8 cellular contexts compared by ENCODE assay signal in the genomic region with DNA sequence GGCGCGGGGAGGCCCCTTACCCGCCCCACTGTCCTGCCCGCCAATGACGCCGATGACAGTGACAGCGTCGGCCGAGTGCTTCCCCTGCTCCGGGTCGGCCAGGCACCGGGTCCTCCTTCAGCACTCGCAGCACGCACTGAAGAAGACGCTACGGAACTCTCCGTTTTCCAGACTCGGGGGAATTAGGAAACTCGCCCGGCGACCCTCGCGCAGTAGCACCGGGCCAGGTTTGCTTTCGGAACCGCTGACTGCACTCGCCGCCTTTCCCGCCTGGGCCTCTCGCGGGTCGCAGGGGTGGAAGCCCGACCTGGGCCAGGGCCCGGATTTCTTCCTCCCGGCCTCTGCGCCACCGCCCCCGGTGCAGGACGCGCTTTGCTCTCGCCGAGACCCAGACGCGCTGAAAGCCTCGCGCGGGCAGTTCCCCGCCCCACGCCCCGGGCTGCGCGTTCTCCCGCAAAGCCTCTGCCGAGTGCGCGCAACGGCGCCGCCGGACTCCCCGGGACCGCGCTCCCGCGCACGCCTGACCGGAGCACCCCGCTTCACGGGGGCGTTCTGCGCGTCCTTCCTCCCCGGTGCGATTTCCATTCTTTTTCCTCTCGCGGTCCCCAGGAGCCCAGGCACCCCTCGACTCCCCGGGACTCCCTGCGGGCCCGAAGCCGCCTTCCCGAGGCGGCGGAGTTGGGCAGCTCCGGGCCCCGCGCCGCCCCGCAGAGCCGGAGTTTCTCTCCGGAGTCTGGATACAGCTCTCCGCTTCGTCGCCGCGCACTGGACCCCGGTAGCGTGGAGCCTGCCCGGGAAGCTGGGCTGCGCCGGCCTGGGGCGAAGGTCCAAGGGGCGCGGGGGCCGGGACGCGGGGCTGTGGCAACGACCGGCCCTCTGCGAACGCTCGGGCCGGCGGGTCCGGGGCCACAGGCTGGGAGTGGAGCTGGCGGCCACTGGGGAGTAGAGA. TPM values are rescaled to one million over a fixed set of nuclear protein-coding genes. Genes with fewer than 3 reads are reported as not detected.
DNase-seq lines count a peak whose midpoint lies in the region; ATAC-seq and TF ChIP-seq lines count a peak whose summit lies in the region.
"Not testable (repeated sequence)": the region's sequence is repeated elsewhere in the genome, so short reads cannot be mapped to it uniquely, and the experiment has no call there.

No MANE protein-coding gene starts in this region.

- H3K4me1 ChIP-seq in CD4-positive, alpha-beta memory T cell (ENCODE audit: insufficient read depth, low read length); mucosa of stomach (ENCODE audit: control insufficient read depth, insufficient read depth, low read length): not testable (repeated sequence)
- peaks cover 21% of the 10 kb centered on the region for H3K4me1 ChIP-seq in body of pancreas

- not testable (repeated sequence) for TF ChIP-seq CTCF in WTC11 (IDR thresholded peaks at IDR 0.05); body of pancreas (IDR thresholded peaks at IDR 0.05)

- not testable (repeated sequence) for H3K27ac ChIP-seq in CD4-positive, alpha-beta memory T cell (ENCODE audit: low read depth, low read length); body of pancreas

- H3K4me3 ChIP-seq in CD4-positive, alpha-beta memory T cell (ENCODE audit: low read length in 2 of 2): peak overlapping the region in 1 of 2 donors; percentile 14
- H3K4me3 ChIP-seq in body of pancreas: peak overlapping the region in 1 of 2 donors; percentile 27
- H3K4me3 ChIP-seq in mucosa of stomach (ENCODE audit: low read length): peak overlapping the region; percentile 8

- not testable (repeated sequence) for H3K9me3 Mint-ChIP-seq in CD4-positive, alpha-beta memory T cell; WTC11

- H3K27me3 ChIP-seq in CD4-positive, alpha-beta memory T cell (ENCODE audit: insufficient read depth, low read length): not testable (repeated sequence)
- H3K27me3 ChIP-seq in body of pancreas (peaks cover 0 to 21% of the 10 kb centered on the region in 2 donors), mucosa of stomach (ENCODE audit: control insufficient read depth, insufficient read depth, low read length) (peaks cover 33% of the 10 kb centered on the region)

- peak overlapping the region in 7 of 8 donors; percentile 62 to 86 (median 69) for H3K4me3 Mint-ChIP-seq in CD4-positive, alpha-beta memory T cell
- H3K4me3 Mint-ChIP-seq in WTC11: peak overlapping the region; percentile 54

- not testable (repeated sequence) for H3K36me3 ChIP-seq in CD4-positive, alpha-beta memory T cell (ENCODE audit: insufficient read depth, low read length); body of pancreas (replicated peaks in 1 of 2; ENCODE audit: insufficient read depth in 1 of 2, low read depth in 2 of 2); mucosa of stomach (ENCODE audit: control insufficient read depth, insufficient read depth, low read length)

- peaks cover 4 to 23% (median 9%) of the 10 kb centered on the region in 4 donors for H3K4me1 Mint-ChIP-seq in CD4-positive, alpha-beta memory T cell
- H3K4me1 Mint-ChIP-seq in WTC11: not testable (repeated sequence)

- intact Hi-C loops in CD4-positive, alpha-beta memory T cell (cut with micrococcal nuclease); body of pancreas (cut with DNase I); Right ventricle myocardium inferior (cut with DNase I): not testable (repeated sequence)

- not testable (repeated sequence) for TF ChIP-seq POLR2A in body of pancreas (IDR thresholded peaks at IDR 0.05)

- WGBS in body of pancreas, 2 donors: 0 to 1% methylated on average over 11 to 98 of the region's 116 CpGs

- not testable (repeated sequence) for H3K9me3 ChIP-seq in CD4-positive, alpha-beta memory T cell (ENCODE audit: control insufficient read depth in 1 of 2, low read length in 2 of 2); body of pancreas; mucosa of stomach (ENCODE audit: control insufficient read depth, low read length)

- ATAC-seq in GM21367 (IDR thresholded peaks at IDR 0.05; ENCODE audit: unreplicated experiment) (peak; percentile 66), HG03432 (IDR thresholded peaks at IDR 0.05; ENCODE audit: unreplicated experiment) (peak; percentile 75), WTC11 (peak; percentile 77), body of pancreas (peak; percentile 42), Right ventricle myocardium inferior (peak; percentile 67)

- H3K36me3 Mint-ChIP-seq in CD4-positive, alpha-beta memory T cell; WTC11: not testable (repeated sequence)

- DNase-seq in CD4-positive, alpha-beta memory T cell: peak; percentile 20 to 63 (median 45)
- DNase-seq in WTC11 (ENCODE audit: low spot score): peak; percentile 38
- DNase-seq in body of pancreas: peak in 1 of 4 donors; percentile 20
- peak; percentile 84 for DNase-seq in Right ventricle myocardium inferior (ENCODE audit: missing footprints)
- DNase-seq in stimulated activated CD4-positive, alpha-beta T cell treated with anti-CD3 and anti-CD28 coated beads, Interleukin-4, amount 100 ng/mL, for 1 hour: peak; percentile 30

- POLR2A ChIA-PET in CD4-positive, alpha-beta memory T cell (lab: Charles Lee; ENCODE audit: partially characterized antibody); WTC11 (lab: Charles Lee): not testable (repeated sequence)

- peaks cover 5 to 27% of the 10 kb centered on the region in 2 donors for H3K27me3 Mint-ChIP-seq in CD4-positive, alpha-beta memory T cell
- H3K27me3 Mint-ChIP-seq in WTC11 (ENCODE audit: low read depth): peaks cover 90% of the 10 kb centered on the region

- peak overlapping the region in 1 of 7 donors; percentile 73 for H3K27ac Mint-ChIP-seq in CD4-positive, alpha-beta memory T cell
- H3K27ac Mint-ChIP-seq in WTC11: not testable (repeated sequence)

- H3K9ac ChIP-seq in mucosa of stomach (ENCODE audit: low read length): not testable (repeated sequence)

- CTCF ChIA-PET in CD4-positive, alpha-beta memory T cell (lab: Charles Lee; ENCODE audit: partially characterized antibody); WTC11 (lab: Charles Lee): not testable (repeated sequence)

TF ChIP-seq in WTC11, 78 proteins besides CTCF, POLR2A, EP300 and RAD21:
- 0 out of 2 replicates have a peak, but pooled peaks have one; percentile 12 for TF ChIP-seq ZNF423 (CRISPR knock-in tag; IDR thresholded peaks at IDR 0.05)

RNA-seq across cellular contexts. Expression of gene FOXD4L1, which starts 4.9 kb away (rescaled TPM):
- under 1 TPM; 0.42 to 0.52 TPM for total RNA-seq in CD4-positive, alpha-beta memory T cell
- polyA plus RNA-seq in CD4-positive, alpha-beta memory T cell: not detected
- total RNA-seq in WTC11 (2021) (0.09 TPM in 1 of 3 replicates, not detected in the others), body of pancreas (under 1 TPM in 1 of 2 donors, not detected in 1; 0.52 TPM), Right ventricle myocardium inferior (not detected)
